Comparison of ENCODE assay signal across 1 cellular context in the genomic region with DNA sequence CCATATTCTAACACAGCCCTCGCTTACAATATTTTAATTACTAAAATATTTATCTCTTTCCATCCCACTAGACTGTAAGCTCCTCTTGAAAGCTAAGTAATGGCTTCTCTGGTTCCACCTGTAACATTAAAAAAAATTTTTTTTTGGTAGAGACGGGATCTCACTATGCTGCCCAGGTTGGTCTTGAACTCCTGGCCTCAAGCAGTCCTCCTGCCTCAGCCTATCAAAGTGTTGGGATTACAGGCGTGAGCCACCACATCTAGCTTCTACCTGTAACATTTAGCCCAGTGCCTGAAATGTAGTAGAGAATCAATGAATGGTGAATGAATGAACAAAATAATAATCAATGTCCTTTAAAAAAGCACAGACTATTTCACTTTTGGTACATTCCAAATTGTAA.
TF ChIP-seq lines count a peak whose summit lies in the region.

No MANE protein-coding gene starts in this region.

TF ChIP-seq in K562, 482 proteins besides CTCF, POLR2A, EP300 and RAD21:
- peak; percentile 93 for TF ChIP-seq ZNF121 (CRISPR knock-in tag; conservative IDR thresholded peaks at IDR 0.05)
- TF ChIP-seq ZNF57 (CRISPR knock-in tag; IDR thresholded peaks at IDR 0.05) = no peak
- TF ChIP-seq, protein P1, sequence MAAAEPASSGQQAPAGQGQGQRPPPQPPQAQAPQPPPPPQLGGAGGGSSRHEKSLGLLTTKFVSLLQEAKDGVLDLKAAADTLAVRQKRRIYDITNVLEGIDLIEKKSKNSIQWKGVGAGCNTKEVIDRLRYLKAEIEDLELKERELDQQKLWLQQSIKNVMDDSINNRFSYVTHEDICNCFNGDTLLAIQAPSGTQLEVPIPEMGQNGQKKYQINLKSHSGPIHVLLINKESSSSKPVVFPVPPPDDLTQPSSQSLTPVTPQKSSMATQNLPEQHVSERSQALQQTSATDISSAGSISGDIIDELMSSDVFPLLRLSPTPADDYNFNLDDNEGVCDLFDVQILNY (CRISPR knock-in tag; IDR thresholded peaks at IDR 0.05) = no peak
- TF ChIP-seq, protein P2, sequence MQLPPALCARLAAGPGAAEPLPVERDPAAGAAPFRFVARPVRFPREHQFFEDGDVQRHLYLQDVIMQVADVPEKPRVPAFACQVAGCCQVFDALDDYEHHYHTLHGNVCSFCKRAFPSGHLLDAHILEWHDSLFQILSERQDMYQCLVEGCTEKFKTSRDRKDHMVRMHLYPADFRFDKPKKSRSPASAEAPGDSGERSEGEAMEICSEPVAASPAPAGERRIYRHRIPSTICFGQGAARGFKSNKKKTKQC (CRISPR knock-in tag; IDR thresholded peaks at IDR 0.05) = no peak
- no peak for TF ChIP-seq STAG1 (CRISPR knock-in tag; IDR thresholded peaks at IDR 0.05; ENCODE audit: borderline replicate concordance)
TF ChIP-seq in K562: peak in this region for 1.
